9 cellular contexts compared by ENCODE assay signal in genomic region chr20:2402271-2402980, GRCh38. TPM values are rescaled to one million over a fixed set of nuclear protein-coding genes. Genes with fewer than 3 reads are reported as not detected.
DNase-seq lines count a peak whose midpoint lies in the region; ATAC-seq and TF ChIP-seq lines count a peak whose summit lies in the region.
"Had no signal": no experiment of that assay in that cellular context is flagged by ENCODE, and none has a peak within 500 bp of the region (broad histone marks: within the 10 kb centered on the region; RNA-seq: fewer than 3 reads in every experiment).

No MANE protein-coding gene starts in this region.

- TF ChIP-seq CTCF in epithelial cell of proximal tubule (conservative IDR thresholded peaks at IDR 0.05; ENCODE audit: low read depth, low read length), result peak; percentile 69

- ATAC-seq in GM21360 (IDR thresholded peaks at IDR 0.05; ENCODE audit: unreplicated experiment) (no peak), GM21619 (IDR thresholded peaks at IDR 0.05; ENCODE audit: unreplicated experiment) (no peak), GM21528 (IDR thresholded peaks at IDR 0.05; ENCODE audit: low FRiP score, unreplicated experiment) (no peak)

- DNase-seq in NOMO-1 treated with DMSO at 0.1 percent for 48 hours (lab: John Stamatoyannopoulos, UW; ENCODE audit: unreplicated experiment) (peak; percentile 7), NOMO-1 treated with dmso at 0.1 percent for 144 hours (lab: John Stamatoyannopoulos, UW; ENCODE audit: unreplicated experiment) (no peak), NCI-H345 (lab: John Stamatoyannopoulos, UW) (peak; percentile 46), epithelial cell of proximal tubule (ENCODE audit: low read depth) (peak; percentile 12), smooth muscle cell of the brain vasculature (ENCODE audit: low read depth, low spot score) (peak; percentile 4)

- no peak overlapping the region for H3K4me3 ChIP-seq in epithelial cell of proximal tubule (ENCODE audit: low read depth, low read length)
- H3K4me3 ChIP-seq: skin epidermis had no signal

RNA-seq across cellular contexts. Expression of gene TGM6, which starts 21.7 kb away (rescaled TPM):
- not detected in 2 replicates for total RNA-seq in epithelial cell of proximal tubule
